ENCODE assay signal across 9 cellular contexts in genomic region chrX:23616361-23616760, GRCh38. TPM values are rescaled to one million over a fixed set of nuclear protein-coding genes. Genes with fewer than 3 reads are reported as not detected.
A peak's percentile ranks its signal among the peaks of the same experiment; 100 is the strongest.
DNase-seq lines count a peak whose midpoint lies in the region; ATAC-seq and TF ChIP-seq lines count a peak whose summit lies in the region.
"Had no signal": no experiment of that assay in that cellular context is flagged by ENCODE, and none has a peak within 500 bp of the region (broad histone marks: within the 10 kb centered on the region; RNA-seq: fewer than 3 reads in every experiment).

No MANE protein-coding gene starts in this region.

- no peak overlapping the region for H3K27ac ChIP-seq in spleen
- H3K27ac ChIP-seq: BLaER1 treated with 17β-estradiol and CSF1 and Interleukin-3, amounts not matched to agents 10 nM and 100 nM had no signal

- TF ChIP-seq CTCF in epithelial cell of esophagus (IDR thresholded peaks at IDR 0.05; ENCODE audit: insufficient read depth, low read depth, low read length, missing control alignments) (peak; percentile 59), spleen (IDR thresholded peaks at IDR 0.05 in 8 of 11, conservative IDR thresholded peaks at IDR 0.05 in 3 of 11) (peak in 7 of 11 experiments; percentile 9 to 55 (median 48))

- DNase-seq in NCI-H1092 treated with DMSO at 0.1 percent for 48 hours (lab: John Stamatoyannopoulos, UW) (peak; percentile 32), NCI-H1092 (lab: John Stamatoyannopoulos, UW) (no peak), H4 (ENCODE audit: low spot score) (peak; percentile 26), NCI-H82 (lab: John Stamatoyannopoulos, UW) (peak; percentile 55), epithelial cell of esophagus (ENCODE audit: low read depth) (peak; percentile 37), spleen (no peak), sciatic nerve (ENCODE audit: low spot score) (no peak), HK-2 (ENCODE audit: unreplicated experiment) (no peak)

- peaks cover 0 to under 1% (median 0%) of the 10 kb centered on the region in 7 donors for H3K27me3 ChIP-seq in spleen (replicated peaks in 1 of 7)
- H3K27me3 ChIP-seq: BLaER1 treated with 17β-estradiol and CSF1 and Interleukin-3, amounts not matched to agents 10 nM and 100 nM had no signal

- ATAC-seq in sciatic nerve: no peak

- peaks cover 0 to 9% (median 0%) of the 10 kb centered on the region in 8 donors for H3K9me3 ChIP-seq in spleen

- 37 to 42% (median 40%) methylated on average over 5 of the region's 5 CpGs for WGBS in spleen, 5 donors

- intact Hi-C loops in spleen (cut with DNase I; ENCODE audit: low total_unique reads) (no loop called here), sciatic nerve (cut with DNase I) (no loop called here)

- H3K4me1 ChIP-seq in spleen: no peaks in the 10 kb centered on the region
- H3K4me1 ChIP-seq: BLaER1 treated with 17β-estradiol and CSF1 and Interleukin-3, amounts not matched to agents 10 nM and 100 nM had no signal

- no peaks in the 10 kb centered on the region for H3K36me3 ChIP-seq in spleen
- H3K36me3 ChIP-seq: BLaER1 treated with 17β-estradiol and CSF1 and Interleukin-3, amounts not matched to agents 10 nM and 100 nM had no signal

- H3K4me3 ChIP-seq in epithelial cell of esophagus (ENCODE audit: low read length): no peak overlapping the region
- no peak overlapping the region for H3K4me3 ChIP-seq in spleen
- H3K4me3 ChIP-seq: BLaER1 treated with 17β-estradiol and CSF1 and Interleukin-3, amounts not matched to agents 10 nM and 100 nM had no signal

- no peak for TF ChIP-seq POLR2A in spleen (IDR thresholded peaks at IDR 0.05)

RNA-seq across cellular contexts. Expression of gene PRDX4, which starts 50.9 kb away (rescaled TPM):
- total RNA-seq in H4 (2014; rRNA removed; shearing (Covaris generic)): 347 and 388 TPM in 2 replicates
- total RNA-seq in spleen (100 to 1,000 TPM in 1 of 7 donors, 10 to 100 TPM in 6; 28.1 to 107 (median 38.7) TPM), sciatic nerve (53.8 TPM)
- 10 to 100 TPM; 13.5 to 39.2 (median 34.1) TPM for polyA plus RNA-seq in spleen

Comparison
In these comparisons a context has a peak if more than half of its experiments do, and no peak if none do; other contexts are left out.
1. DNase-seq: peak in NCI-H1092 treated with DMSO at 0.1 percent for 48 hours (single experiment), H4 (single experiment), NCI-H82 (single experiment) and epithelial cell of esophagus (single experiment); none in NCI-H1092 (single experiment), spleen (single experiment), sciatic nerve (single experiment) and HK-2 (single experiment).